ENCODE assay signal across 17 cellular contexts in the genomic region with DNA sequence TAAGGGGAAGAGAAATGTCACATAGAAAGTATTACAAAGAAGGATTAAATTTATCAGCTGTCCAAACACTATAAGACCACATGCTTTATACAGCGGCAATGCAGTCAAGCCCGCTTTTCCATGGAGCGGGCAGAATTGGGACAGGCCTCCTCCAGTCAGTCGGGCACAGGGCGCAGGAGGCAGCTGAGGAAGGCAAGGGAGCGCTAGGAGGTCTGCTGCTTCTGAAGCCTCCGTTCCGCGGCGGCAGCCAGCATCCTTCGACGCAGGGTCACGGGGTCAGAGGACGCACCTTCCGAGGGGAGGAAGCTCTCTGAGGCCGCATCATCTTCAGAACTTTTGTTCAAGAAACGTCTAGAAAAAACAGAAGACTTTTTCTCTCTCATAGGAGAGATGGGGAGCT.
"Had no signal": no experiment of that assay in that cellular context is flagged by ENCODE, and none has a peak within 500 bp of the region (broad histone marks: within the 10 kb centered on the region; RNA-seq: fewer than 3 reads in every experiment).

No MANE protein-coding gene starts in this region.

- H3K9me3 Mint-ChIP-seq: activated naive CD4-positive, alpha-beta T cell treated with anti-CD3 and anti-CD28 coated beads, Interleukin-2, amount 50 U/mL, for 24 hours; activated T-cell treated with anti-CD3 and anti-CD28 coated beads, Interleukin-2, amount 50 U/mL, for 72 hours; nephron had no signal

- ATAC-seq: activated CD8-positive, alpha-beta memory T cell treated with anti-CD3 and anti-CD28 coated beads, Interleukin-2, amount 10 ng/mL, durations not matched to agents 7 days and 5 days; upper lobe of right lung had no signal

- H3K4me3 ChIP-seq: SJSA1, stomach, thoracic aorta, upper lobe of right lung had no signal

- H3K27me3 Mint-ChIP-seq: activated CD8-positive, alpha-beta memory T cell treated with anti-CD3 and anti-CD28 coated beads, Interleukin-2, amount 10 ng/mL, durations not matched to agents 7 days and 5 days; activated naive CD4-positive, alpha-beta T cell treated with anti-CD3 and anti-CD28 coated beads, Interleukin-2, amount 50 U/mL, for 24 hours had no signal

- H3K9me3 ChIP-seq: SJSA1, stomach, thoracic aorta, upper lobe of right lung had no signal

- H3K27ac Mint-ChIP-seq: activated CD8-positive, alpha-beta memory T cell treated with anti-CD3 and anti-CD28 coated beads, Interleukin-2, amount 10 ng/mL, durations not matched to agents 7 days and 5 days; activated T-cell treated with anti-CD3 and anti-CD28 coated beads, Interleukin-2, amount 50 U/mL, for 72 hours; nephron had no signal

- H3K27me3 ChIP-seq: SJSA1, stomach, upper lobe of right lung had no signal

- DNase-seq: activated CD4-positive, alpha-beta T cell treated with anti-CD3 and anti-CD28 coated beads for 1 hour; activated CD4-positive, alpha-beta T cell treated with anti-CD3 and anti-CD28 coated beads, Interleukin-2, amount 50 U/mL, for 4 hours; activated CD8-positive, alpha-beta memory T cell treated with anti-CD3 and anti-CD28 coated beads, Interleukin-2, amount 10 ng/mL, durations not matched to agents 7 days and 5 days; activated gamma-delta T cell; activated T-cell treated with anti-CD3 and anti-CD28 coated beads, Interleukin-2, amount 50 U/mL, for 72 hours; foreskin fibroblast; midbrain; nucleus accumbens; retina; T-helper 2 cell; upper lobe of right lung had no signal

- H3K4me1 ChIP-seq: upper lobe of right lung had no signal

- H3K4me3 Mint-ChIP-seq: activated CD8-positive, alpha-beta memory T cell treated with anti-CD3 and anti-CD28 coated beads, Interleukin-2, amount 10 ng/mL, durations not matched to agents 7 days and 5 days; activated naive CD4-positive, alpha-beta T cell treated with anti-CD3 and anti-CD28 coated beads, Interleukin-2, amount 50 U/mL, for 24 hours; activated T-cell treated with anti-CD3 and anti-CD28 coated beads, Interleukin-2, amount 50 U/mL, for 72 hours; nephron had no signal

- H3K27ac ChIP-seq: SJSA1, stomach, thoracic aorta, upper lobe of right lung, VCaP had no signal
